Comparison of ENCODE assay signal across 1 cellular context in the genomic region with DNA sequence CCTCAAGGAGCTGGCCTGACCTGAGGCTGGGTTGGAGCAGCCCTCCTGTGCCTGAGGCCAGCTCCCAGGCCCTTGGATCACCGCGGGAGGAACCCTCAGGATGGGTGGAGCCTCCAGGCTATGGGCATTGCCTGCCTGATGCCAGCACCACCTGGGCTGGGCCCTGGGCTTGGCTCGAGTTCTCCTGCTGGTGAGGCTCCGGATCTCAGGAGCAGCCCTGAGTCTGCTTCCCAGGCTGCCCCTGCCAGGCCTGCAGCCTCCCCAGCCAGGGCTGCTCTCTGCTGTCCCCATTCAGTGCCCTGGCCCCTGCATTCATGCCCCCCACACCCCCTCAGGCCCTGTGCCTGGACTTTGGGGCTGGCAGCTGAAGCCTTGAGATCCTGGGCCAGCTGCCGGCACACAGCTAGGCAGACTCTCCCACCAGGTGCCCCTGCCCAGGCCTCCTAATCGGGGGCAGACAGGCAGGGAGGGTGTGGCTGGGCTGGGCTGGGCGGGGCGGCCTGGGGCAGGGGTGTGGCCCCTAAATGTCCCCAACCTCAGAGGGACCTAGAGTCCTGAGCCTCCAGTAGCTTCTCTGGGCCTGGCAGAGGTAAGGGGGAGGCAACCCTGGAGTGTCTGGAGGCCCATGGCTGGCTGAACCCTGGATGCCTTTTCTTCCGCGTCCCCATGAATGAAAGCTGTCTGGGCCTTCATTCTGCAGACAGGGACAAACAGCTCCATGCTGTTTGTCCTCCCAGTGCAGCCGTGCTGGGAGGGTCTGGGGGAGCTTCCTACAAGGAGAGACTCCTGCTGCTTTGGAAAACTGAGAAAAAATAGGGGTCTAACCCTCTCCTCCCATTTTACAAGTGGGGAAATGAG.
A peak's percentile ranks its signal among the peaks of the same experiment; 100 is the strongest.
TF ChIP-seq lines count a peak whose summit lies in the region.

No MANE protein-coding gene starts in this region.

TF ChIP-seq in HepG2, 621 proteins besides CTCF, POLR2A, EP300 and RAD21:
- TF ChIP-seq SNRNP70 (IDR thresholded peaks at IDR 0.05; ENCODE audit: low read depth, low read length) = no peak
- TF ChIP-seq KAT8 (CRISPR knock-in tag; IDR thresholded peaks at IDR 0.05) = no peak
- TF ChIP-seq ZSCAN25 (CRISPR knock-in tag; IDR thresholded peaks at IDR 0.05) = no peak
- TF ChIP-seq HNRNPL (IDR thresholded peaks at IDR 0.05; ENCODE audit: low read depth, low read length) = 0 out of 2 replicates have a peak, but pooled peaks have one; percentile 10
- TF ChIP-seq NCOA2 (CRISPR knock-in tag; IDR thresholded peaks at IDR 0.05) = no peak
- 0 out of 2 replicates have a peak, but pooled peaks have one; percentile 21 for TF ChIP-seq EED (CRISPR knock-in tag; IDR thresholded peaks at IDR 0.05)
TF ChIP-seq in HepG2: peak in this region for 2.
